Comparison of ENCODE assay signal across 8 cellular contexts in genomic region chr7:48035301-48035966, GRCh38. TPM values are rescaled to one million over a fixed set of nuclear protein-coding genes. Genes with fewer than 3 reads are reported as not detected.
DNase-seq lines count a peak whose midpoint lies in the region; ATAC-seq, FAIRE-seq and TF ChIP-seq lines count a peak whose summit lies in the region.

C7orf57 (plus strand) TSS chr7:48035543; CDS start chr7:48036309, 766 bp downstream.

- FAIRE-seq in GM12878 (lab: Jason Lieb, UNC) = no peak

- RAD21 ChIA-PET in GM12878 (lab: Charles Lee; ENCODE audit: unreplicated experiment) = no interaction called here

- peak within 1 kb of the TSS; percentile 55; the same call in 1 of the 2 replicates for H3K4me2 ChIP-seq in GM12878 (ENCODE audit: control insufficient read depth, insufficient read depth)

- H3K27me3 ChIP-seq in GM12878 (replicated peaks in 1 of 2; ENCODE audit: control insufficient read depth in 2 of 2, insufficient read depth in 2 of 2, low read length in 1 of 2) = peaks cover 8 to 9% of the 10 kb centered on the region in 2 experiments
- no peaks in the 10 kb centered on the region for H3K27me3 ChIP-seq in vagina

- SMC1A ChIA-PET in GM12878 (lab: Charles Lee; ENCODE audit: uncharacterized antibody, unreplicated experiment) = no interaction called here

- H3K9ac ChIP-seq in GM12878 (ENCODE audit: control insufficient read depth, insufficient read depth, low read length) = no peak within 1 kb of the TSS

- TF ChIP-seq POLR2A in GM12878 (IDR thresholded peaks at IDR 0.05; ENCODE audit: low read depth, low read length) = no peak
- TF ChIP-seq POLR2A in vagina (IDR thresholded peaks at IDR 0.05) = no peak

- ATAC-seq in GM12878 = peak; percentile 90

- H4K20me1 ChIP-seq in GM12878 (ENCODE audit: control insufficient read depth, insufficient read depth) = no peaks in the 10 kb centered on the region

- H3K4me1 ChIP-seq in GM12878 (ENCODE audit: control insufficient read depth, insufficient read depth, low read length) = peaks cover 3% of the 10 kb centered on the region; the same call in 1 of the 2 replicates
- H3K4me1 ChIP-seq in vagina = peaks cover 15% of the 10 kb centered on the region

- POLR2A ChIA-PET in HEK293T (lab: Yijun Ruan, JAX) (no interaction called here), GM12878 (lab: Charles Lee) (no interaction called here)

- H3K79me2 ChIP-seq in GM12878 (ENCODE audit: control insufficient read depth, insufficient read depth, low read length) = no peaks in the 10 kb centered on the region

- BruUV-seq in GM12878 (replicated peaks; lab: Mats Ljungman, UMichigan) = no TSS peak

- TF ChIP-seq EP300 in GM12878 (IDR thresholded peaks at IDR 0.05; ENCODE audit: borderline replicate concordance in 1 of 2, control insufficient read depth in 1 of 2, low read depth in 2 of 2, low read length in 2 of 2) = no peak

- no peak for TF ChIP-seq RAD21 in GM12878 (IDR thresholded peaks at IDR 0.05; ENCODE audit: insufficient read depth, low read depth, low read length)

- TF ChIP-seq CTCF in GM12878 (IDR thresholded peaks at IDR 0.05 in 2 of 3, conservative IDR thresholded peaks at IDR 0.05 in 1 of 3; ENCODE audit: control insufficient read depth in 2 of 3, extremely low read depth in 1 of 3, insufficient read depth in 1 of 3, low read depth in 3 of 3, low read length in 3 of 3) = no peak
- TF ChIP-seq CTCF in vagina (IDR thresholded peaks at IDR 0.05) = peak in 1 of 3 experiments; percentile 21

- intact Hi-C loops in GM12878 (cut with micrococcal nuclease; ENCODE audit: unreplicated experiment) (no loop called here), vagina (cut with DNase I) (no loop called here)

- DNase-seq in HEK293T (ENCODE audit: extremely low spot score) (peak; percentile 93), MV-4-11 (lab: John Stamatoyannopoulos, UW) (peak; percentile 87), T1000 (lab: John Stamatoyannopoulos, UW) (peak; percentile 90), GM12878 (ENCODE audit: low read depth, low spot score) (no peak), iPS DF 19.7 (ENCODE audit: low read depth, low spot score) (peak; percentile 60), retina (peak; percentile 96), vagina (ENCODE audit: extremely low spot score in 2 of 2) (no peak)

- no peak within 1 kb of the TSS for H3K27ac ChIP-seq in GM12878 (ENCODE audit: control insufficient read depth, insufficient read depth)
- no peak within 1 kb of the TSS for H3K27ac ChIP-seq in vagina

- WGBS in GM12878 (ENCODE audit: insufficient coverage, insufficient replicate concordance, low lambda C conversion rate, missing lambda C conversion rate) = 1% methylated on average over 41 of the region's 62 CpGs

- no peaks in the 10 kb centered on the region for H3K9me3 ChIP-seq in GM12878 (replicated peaks; ENCODE audit: control insufficient read depth, insufficient read depth, low read length)
- no peaks in the 10 kb centered on the region for H3K9me3 ChIP-seq in vagina

- H3K4me3 ChIP-seq in GM08714 (ENCODE audit: low read length) = peak within 1 kb of the TSS; percentile 56; the same call in 1 of the 2 replicates
- H3K4me3 ChIP-seq in GM12878 = no peak within 1 kb of the TSS
- peak within 1 kb of the TSS; percentile 36 to 46 for H3K4me3 ChIP-seq in vagina

- H2AFZ ChIP-seq in GM12878 (ENCODE audit: control insufficient read depth, low read depth, low read length) = no peak within 1 kb of the TSS

- in situ Hi-C loops in GM12878 (cut with MboI) = no loop called here

- CTCF ChIA-PET in HEK293T (lab: Yijun Ruan, JAX) = no interaction called here
- CTCF ChIA-PET in GM12878 (lab: Yijun Ruan, JAX) = no interaction called here

- H3K36me3 ChIP-seq in GM12878 (ENCODE audit: control insufficient read depth in 2 of 2, insufficient read depth in 2 of 2, low read length in 1 of 2) = no peaks in the 10 kb centered on the region
- H3K36me3 ChIP-seq in vagina = no peaks in the 10 kb centered on the region

TF ChIP-seq in HEK293T, 16 proteins besides CTCF, POLR2A, EP300 and RAD21:
- TF ChIP-seq SP1 (IDR thresholded peaks at IDR 0.05) = no peak
- TF ChIP-seq BHLHE40 (IDR thresholded peaks at IDR 0.05; ENCODE audit: borderline replicate concordance) = no peak
- TF ChIP-seq CTBP1 (IDR thresholded peaks at IDR 0.05; ENCODE audit: borderline replicate concordance) = 0 out of 2 replicates have a peak, but pooled peaks have one; percentile 17
- TF ChIP-seq NFRKB (IDR thresholded peaks at IDR 0.05) = no peak
- no peak for TF ChIP-seq SUZ12 (IDR thresholded peaks at IDR 0.05)
- TF ChIP-seq L3MBTL2 (conservative IDR thresholded peaks at IDR 0.05) = peak; percentile 63
- no peak for TF ChIP-seq TARDBP (IDR thresholded peaks at IDR 0.05)
- TF ChIP-seq PKNOX1 (IDR thresholded peaks at IDR 0.05) = peak; percentile 8; the same call in 1 of the 2 replicates

TF ChIP-seq in GM12878, 131 proteins besides CTCF, POLR2A, EP300 and RAD21:
- peak; percentile 22; the same call in 1 of the 2 replicates for TF ChIP-seq RUNX3 (IDR thresholded peaks at IDR 0.05; ENCODE audit: low read length)
- peak; percentile 57 for TF ChIP-seq FOS (IDR thresholded peaks at IDR 0.05; ENCODE audit: borderline replicate concordance, extremely low read depth, insufficient read length)
- TF ChIP-seq WRNIP1 (IDR thresholded peaks at IDR 0.05; ENCODE audit: borderline replicate concordance, low read depth, low read length) = no peak
- TF ChIP-seq SP1 (IDR thresholded peaks at IDR 0.05; ENCODE audit: low read depth, low read length) = peak; percentile 78
- no peak for TF ChIP-seq ASH2L (IDR thresholded peaks at IDR 0.05; ENCODE audit: borderline replicate concordance, low read depth)
- peak; percentile 46 for TF ChIP-seq SUZ12 (IDR thresholded peaks at IDR 0.05; ENCODE audit: unreplicated experiment)

RNA-seq across cellular contexts. Expression of gene C7orf57, which starts in this region (rescaled TPM):
- not detected in 2 replicates for total RNA-seq in GM12878 (2013; cell fraction: nucleolus; rRNA removed)
- not detected in 2 replicates for total RNA-seq in GM12878 (2014; rRNA removed)
- total RNA-seq in GM12878 (2014; rRNA removed; fragmentation: Illumina TruSeq; extraction: Trizol) = 0.09 TPM in 1 of 2 replicates, not detected in the other
- total RNA-seq in GM12878 (2021) = not detected in 2 replicates
- polyA plus RNA-seq in GM12878 (2011; ENCODE audit: low read depth) = not detected
- polyA plus RNA-seq in GM12878 (2011; rRNA removed) = 0.04 and 0.10 TPM in 2 replicates
- polyA plus RNA-seq in GM12878 (2011; cell fraction: cytosol; rRNA removed) = not detected in 2 replicates
- not detected in 2 replicates for polyA plus RNA-seq in GM12878 (2011; cell fraction: nucleus; rRNA removed)
- not detected in 2 replicates for polyA plus RNA-seq in GM12878 (2012)
- polyA plus RNA-seq in GM12878 (2014; fragmentation: Illumina TruSeq; extraction: Trizol) = 0.10 TPM in 1 of 2 replicates, not detected in the other
- under 1 TPM; 0.07 to 0.21 TPM for polyA plus RNA-seq in GM12878 (2014; fragmentation: Nextera tagmentation; extraction: Ambion mirVana)
- 0.04 TPM in 2 replicates for polyA plus RNA-seq in GM12878 (2014; rRNA removed)
- not detected for polyA plus RNA-seq in GM12878 (2016; fragmentation: Nextera tagmentation; extraction: Ambion mirVana)
- polyA minus RNA-seq in GM12878 (2011; rRNA and poly(A)+ RNA removed) = not detected in 2 replicates
- polyA minus RNA-seq in GM12878 (2011; cell fraction: cytosol; rRNA and poly(A)+ RNA removed) = not detected in 2 replicates
- polyA minus RNA-seq in GM12878 (2011; cell fraction: nucleus; rRNA and poly(A)+ RNA removed) = not detected in 2 replicates
- not detected for total RNA-seq in vagina

Comparison
In these comparisons a context has a peak if more than half of its experiments do, and no peak if none do; other contexts are left out.
1. Peak in ATAC-seq and H3K4me2 ChIP-seq in GM12878; RNA of the gene not detected or under 1 TPM.
2. DNase-seq: peak in HEK293T (single experiment), MV-4-11 (single experiment), T1000 (single experiment), iPS DF 19.7 (single experiment) and retina (single experiment); none in GM12878 (single experiment) and vagina (0 of 2).